In the genomic region with DNA sequence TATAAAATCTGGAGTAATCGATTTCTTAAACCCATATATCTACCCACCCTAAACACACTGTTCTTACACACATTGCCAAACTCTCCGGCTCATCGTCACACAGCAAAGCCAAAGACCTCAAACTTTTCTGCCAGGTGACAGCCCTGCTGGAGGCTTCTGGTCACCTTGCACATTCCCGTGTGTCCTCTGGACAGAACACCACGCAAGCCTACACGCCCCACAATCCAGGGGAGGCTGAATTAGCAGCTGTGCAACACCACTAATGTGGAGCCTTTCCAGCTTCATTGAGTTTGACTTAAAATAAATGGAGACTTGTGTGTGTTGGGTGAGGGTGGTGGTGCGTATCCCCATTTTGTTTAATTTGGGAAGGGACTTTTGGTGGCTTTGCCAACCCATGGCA, we compare ENCODE assay signal across 19 cellular contexts. TPM values are rescaled to one million over a fixed set of nuclear protein-coding genes. Genes with fewer than 3 reads are reported as not detected.
DNase-seq lines count a peak whose midpoint lies in the region; ATAC-seq and TF ChIP-seq lines count a peak whose summit lies in the region.
"Had no signal": no experiment of that assay in that cellular context is flagged by ENCODE, and none has a peak within 500 bp of the region (broad histone marks: within the 10 kb centered on the region; RNA-seq: fewer than 3 reads in every experiment).

No MANE protein-coding gene starts in this region.

- peaks cover 7 to 48% (median 33%) of the 10 kb centered on the region in 12 donors for H3K4me1 ChIP-seq in heart left ventricle
- H3K4me1 ChIP-seq in thoracic aorta (ENCODE audit: control insufficient read depth in 1 of 2, low read depth in 2 of 2): peaks cover 21 to 46% of the 10 kb centered on the region in 2 donors
- peaks cover 28% of the 10 kb centered on the region for H3K4me1 ChIP-seq in upper lobe of right lung
- H3K4me1 ChIP-seq: A549 had no signal

- H3K4me3 Mint-ChIP-seq in central memory CD8-positive, alpha-beta T cell: no peak overlapping the region
- no peak overlapping the region for H3K4me3 Mint-ChIP-seq in nephron progenitor cell
- H3K4me3 Mint-ChIP-seq: CD8-positive, alpha-beta T cell had no signal

- H3K27ac Mint-ChIP-seq in central memory CD8-positive, alpha-beta T cell (ENCODE audit: low read depth): peak overlapping the region; percentile 32
- H3K27ac Mint-ChIP-seq in nephron progenitor cell: peak overlapping the region; percentile 68
- H3K27ac Mint-ChIP-seq: CD8-positive, alpha-beta T cell had no signal

- ATAC-seq in heart left ventricle (no peak), thoracic aorta (ENCODE audit: insufficient number of reproducible peaks, low FRiP score, low read depth) (no peak), upper lobe of right lung (no peak), sciatic nerve (no peak)
- ATAC-seq in central memory CD8-positive, alpha-beta T cell (replicated peaks; ENCODE audit: extremely low read depth, poor library complexity, severe bottlenecking): no peak
- ATAC-seq: A549; CD8-positive, alpha-beta T cell; PC-3 had no signal

- no peaks in the 10 kb centered on the region for H3K27me3 ChIP-seq in heart left ventricle
- no peaks in the 10 kb centered on the region for H3K27me3 ChIP-seq in thoracic aorta (replicated peaks; ENCODE audit: insufficient read depth)
- no peaks in the 10 kb centered on the region for H3K27me3 ChIP-seq in upper lobe of right lung
- H3K27me3 ChIP-seq: BLaER1 treated with 17β-estradiol and CSF1 and Interleukin-3, amounts not matched to agents 10 nM and 100 nM had no signal

- TF ChIP-seq POLR2A in heart left ventricle (IDR thresholded peaks at IDR 0.05): no peak

- no peaks in the 10 kb centered on the region for H3K27me3 Mint-ChIP-seq in central memory CD8-positive, alpha-beta T cell
- peaks cover 2% of the 10 kb centered on the region for H3K27me3 Mint-ChIP-seq in nephron progenitor cell (ENCODE audit: low read depth, poor library complexity)

- DNase-seq in heart left ventricle: no peak
- no peak for DNase-seq in cardiac septum (ENCODE audit: low spot score)
- DNase-seq in central memory CD8-positive, alpha-beta T cell (ENCODE audit: low spot score in 2 of 2): no peak
- DNase-seq in nephron progenitor cell: no peak
- no peak for DNase-seq in thoracic aorta (ENCODE audit: low spot score)
- no peak for DNase-seq in upper lobe of right lung
- no peak for DNase-seq in sciatic nerve (ENCODE audit: low spot score)
- no peak for DNase-seq in T-helper 2 cell
- DNase-seq: CD8-positive, alpha-beta T cell; DMS79; KBM-7; MV-4-11; NCI-H1694 treated with DMSO at 0.1 percent for 48 hours; NCI-H510A treated with DMSO at 0.1 percent for 48 hours; PC-3; RPMI8226; SHP77 treated with DMSO at 0.1 percent for 48 hours had no signal

- peaks cover 9% of the 10 kb centered on the region for H3K4me1 Mint-ChIP-seq in central memory CD8-positive, alpha-beta T cell
- peaks cover 57% of the 10 kb centered on the region for H3K4me1 Mint-ChIP-seq in nephron progenitor cell

- intact Hi-C loops in heart left ventricle (cut with DNase I): loop anchor here in 2 of 10 donors (5.0 kb wide), 1 partner anchor 36 kb away; no protein-coding TSS in a partner anchor
- intact Hi-C loops in cardiac septum (cut with DNase I): no loop called here
- intact Hi-C loops in upper lobe of right lung (cut with DNase I): no loop called here
- intact Hi-C loops in sciatic nerve (cut with DNase I): no loop called here

- no peaks in the 10 kb centered on the region for H3K9me3 Mint-ChIP-seq in central memory CD8-positive, alpha-beta T cell
- H3K9me3 Mint-ChIP-seq in nephron progenitor cell: peaks cover 4% of the 10 kb centered on the region
- H3K9me3 Mint-ChIP-seq: CD8-positive, alpha-beta T cell had no signal

- H3K4me3 ChIP-seq in heart left ventricle (no peak overlapping the region), thoracic aorta (no peak overlapping the region), upper lobe of right lung (no peak overlapping the region)
- H3K4me3 ChIP-seq: A549; BLaER1 treated with 17β-estradiol and CSF1 and Interleukin-3, amounts not matched to agents 10 nM and 100 nM had no signal

- peak overlapping the region in 9 of 12 donors; percentile 40 to 84 (median 68) for H3K27ac ChIP-seq in heart left ventricle
- H3K27ac ChIP-seq in thoracic aorta: peak overlapping the region; percentile 70 to 85
- H3K27ac ChIP-seq in upper lobe of right lung: no peak overlapping the region
- H3K27ac ChIP-seq: BLaER1 treated with 17β-estradiol and CSF1 and Interleukin-3, amounts not matched to agents 10 nM and 100 nM had no signal

- TF ChIP-seq CTCF in heart left ventricle (IDR thresholded peaks at IDR 0.05): no peak
- TF ChIP-seq CTCF in nephron progenitor cell (IDR thresholded peaks at IDR 0.05): no peak
- TF ChIP-seq CTCF in thoracic aorta (IDR thresholded peaks at IDR 0.05): no peak
- TF ChIP-seq CTCF in upper lobe of right lung (IDR thresholded peaks at IDR 0.05): no peak

- no peaks in the 10 kb centered on the region for H3K36me3 Mint-ChIP-seq in central memory CD8-positive, alpha-beta T cell (ENCODE audit: insufficient read depth)
- no peaks in the 10 kb centered on the region for H3K36me3 Mint-ChIP-seq in nephron progenitor cell (ENCODE audit: low read depth)
- H3K36me3 Mint-ChIP-seq: CD8-positive, alpha-beta T cell had no signal

- WGBS in heart left ventricle, 4 donors: 93 to 97% (median 94%) methylated on average over 7 of the region's 7 CpGs

- H3K36me3 ChIP-seq in heart left ventricle (no peaks in the 10 kb centered on the region), thoracic aorta (no peaks in the 10 kb centered on the region), upper lobe of right lung (no peaks in the 10 kb centered on the region)
- H3K36me3 ChIP-seq: BLaER1 treated with 17β-estradiol and CSF1 and Interleukin-3, amounts not matched to agents 10 nM and 100 nM had no signal

- H3K9me3 ChIP-seq in heart left ventricle (no peaks in the 10 kb centered on the region), thoracic aorta (no peaks in the 10 kb centered on the region), upper lobe of right lung (no peaks in the 10 kb centered on the region)
- H3K9me3 ChIP-seq: A549 had no signal

RNA-seq across cellular contexts. Expression of gene KLF6, which starts 38.4 kb away (rescaled TPM):
- total RNA-seq in heart left ventricle (100 to 1,000 TPM in 1 of 9 donors, 10 to 100 TPM in 8; 22.6 to 106 (median 52.2) TPM), cardiac septum (83.1 TPM), thoracic aorta (100 to 1,000 TPM; 170 to 201 TPM), upper lobe of right lung (247 TPM), sciatic nerve (273 TPM)
- 10 to 100 TPM; 15.2 to 66.2 TPM for polyA plus RNA-seq in heart left ventricle
